9 cellular contexts compared by ENCODE assay signal in the genomic region with DNA sequence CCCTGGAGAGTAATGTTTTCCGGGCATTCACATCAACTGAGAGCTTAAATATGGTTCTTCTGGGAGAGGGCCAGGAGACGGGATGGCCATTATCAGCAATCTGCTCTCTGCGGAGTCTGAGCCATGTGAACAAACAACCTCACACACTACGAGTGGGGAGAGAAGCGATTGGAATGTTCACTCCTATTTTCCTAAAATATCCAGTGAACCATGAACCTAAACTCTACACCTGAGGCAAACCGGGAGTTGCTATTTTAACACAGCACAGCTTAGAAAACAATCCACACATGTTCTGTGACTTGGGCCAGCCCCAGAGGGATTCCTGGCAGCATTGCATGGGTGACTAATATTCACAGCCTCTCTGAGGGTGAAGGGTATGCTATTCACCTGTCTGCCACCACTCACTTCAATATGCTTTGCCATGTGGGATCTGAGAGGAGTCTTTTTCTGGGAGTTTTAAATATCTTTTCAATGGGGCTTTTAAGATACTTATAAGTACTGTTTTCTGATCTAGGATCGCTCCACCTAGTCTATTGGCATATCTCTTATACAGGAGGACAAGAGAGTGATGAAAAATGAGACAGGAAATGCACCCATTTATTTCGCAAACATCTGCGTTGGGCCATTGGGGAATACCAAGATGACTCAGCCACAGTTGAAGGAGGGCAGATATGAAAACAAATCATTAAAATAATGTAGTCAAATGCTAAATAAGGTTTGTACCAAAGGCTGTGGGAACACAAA.
DNase-seq lines count a peak whose midpoint lies in the region; ATAC-seq and TF ChIP-seq lines count a peak whose summit lies in the region.
"Had no signal": no experiment of that assay in that cellular context is flagged by ENCODE, and none has a peak within 500 bp of the region (broad histone marks: within the 10 kb centered on the region; RNA-seq: fewer than 3 reads in every experiment).

No MANE protein-coding gene starts in this region.

- H3K36me3 ChIP-seq in right atrium auricular region (no peaks in the 10 kb centered on the region), upper lobe of right lung (no peaks in the 10 kb centered on the region)

- no peaks in the 10 kb centered on the region for H3K27me3 ChIP-seq in right atrium auricular region
- no peaks in the 10 kb centered on the region for H3K27me3 ChIP-seq in upper lobe of right lung

- H3K27ac ChIP-seq in right atrium auricular region (peak overlapping the region; percentile 67), upper lobe of right lung (peak overlapping the region; percentile 61)

- H3K4me3 ChIP-seq in right atrium auricular region: no peak overlapping the region
- H3K4me3 ChIP-seq in upper lobe of right lung: no peak overlapping the region

- H3K27me3 Mint-ChIP-seq in T-helper 1 cell treated with Interleukin-12 subunit alpha and Interleukin-12 subunit beta and Interleukin-4 antibody, amounts not matched to agents 30 μg/mL and 1 μg/mL, for 36 hours (ENCODE audit: low read depth): no peaks in the 10 kb centered on the region

- H3K36me3 Mint-ChIP-seq in T-helper 1 cell treated with Interleukin-12 subunit alpha and Interleukin-12 subunit beta and Interleukin-4 antibody, amounts not matched to agents 30 μg/mL and 1 μg/mL, for 36 hours (ENCODE audit: low read depth): peaks cover 7% of the 10 kb centered on the region
- H3K36me3 Mint-ChIP-seq: IgD-negative memory B cell had no signal

- H3K4me3 Mint-ChIP-seq in T-helper 1 cell treated with Interleukin-12 subunit alpha and Interleukin-12 subunit beta and Interleukin-4 antibody, amounts not matched to agents 30 μg/mL and 1 μg/mL, for 36 hours: peak overlapping the region; percentile 48
- H3K4me3 Mint-ChIP-seq: IgD-negative memory B cell had no signal

- no peak for TF ChIP-seq CTCF in right atrium auricular region (IDR thresholded peaks at IDR 0.05)
- TF ChIP-seq CTCF in upper lobe of right lung (IDR thresholded peaks at IDR 0.05): no peak

- peaks cover 38% of the 10 kb centered on the region for H3K4me1 Mint-ChIP-seq in T-helper 1 cell treated with Interleukin-12 subunit alpha and Interleukin-12 subunit beta and Interleukin-4 antibody, amounts not matched to agents 30 μg/mL and 1 μg/mL, for 36 hours (ENCODE audit: low read depth)

- intact Hi-C loops in upper lobe of right lung (cut with DNase I): no loop called here

- H3K9me3 Mint-ChIP-seq in T-helper 1 cell treated with Interleukin-12 subunit alpha and Interleukin-12 subunit beta and Interleukin-4 antibody, amounts not matched to agents 30 μg/mL and 1 μg/mL, for 36 hours: peaks cover 4% of the 10 kb centered on the region
- H3K9me3 Mint-ChIP-seq: IgD-negative memory B cell had no signal

- H3K4me1 ChIP-seq in right atrium auricular region: peaks cover 0 to 58% of the 10 kb centered on the region in 2 donors
- H3K4me1 ChIP-seq in upper lobe of right lung: peaks cover 24% of the 10 kb centered on the region

- H3K27ac Mint-ChIP-seq in T-helper 1 cell treated with Interleukin-12 subunit alpha and Interleukin-12 subunit beta and Interleukin-4 antibody, amounts not matched to agents 30 μg/mL and 1 μg/mL, for 36 hours: peak overlapping the region; percentile 81
- H3K27ac Mint-ChIP-seq: IgD-negative memory B cell had no signal

- ATAC-seq in GM19452 (IDR thresholded peaks at IDR 0.05; ENCODE audit: unreplicated experiment): peak; percentile 82
- peak; percentile 63 for ATAC-seq in HG03469 (IDR thresholded peaks at IDR 0.05; ENCODE audit: unreplicated experiment)
- ATAC-seq in upper lobe of right lung: peak; percentile 89

- H3K9me3 ChIP-seq in right atrium auricular region (no peaks in the 10 kb centered on the region), upper lobe of right lung (no peaks in the 10 kb centered on the region)

- DNase-seq in DMS153 (lab: John Stamatoyannopoulos, UW) (peak; percentile 56), right atrium auricular region (ENCODE audit: low spot score) (no peak), upper lobe of right lung (no peak), cortex of kidney (lab: John Stamatoyannopoulos, UW) (no peak)
- no peak for DNase-seq in activated CD8-positive, alpha-beta memory T cell treated with anti-CD3 and anti-CD28 coated beads for 24 hours
